Comparison of ENCODE assay signal across 9 cellular contexts in genomic region chr3:190883973-190884832, GRCh38. TPM values are rescaled to one million over a fixed set of nuclear protein-coding genes. Genes with fewer than 3 reads are reported as not detected.
DNase-seq lines count a peak whose midpoint lies in the region; ATAC-seq, FAIRE-seq and TF ChIP-seq lines count a peak whose summit lies in the region.
"Had no signal": no experiment of that assay in that cellular context is flagged by ENCODE, and none has a peak within 500 bp of the region (broad histone marks: within the 10 kb centered on the region; RNA-seq: fewer than 3 reads in every experiment).

No MANE protein-coding gene starts in this region.

- H3K4me3 Mint-ChIP-seq in T-helper 17 cell: no peak overlapping the region

- peak; percentile 73 for ATAC-seq in GM18519 (IDR thresholded peaks at IDR 0.05; ENCODE audit: low FRiP score, unreplicated experiment)
- ATAC-seq in HG03039 (IDR thresholded peaks at IDR 0.05; ENCODE audit: unreplicated experiment): peak; percentile 79
- ATAC-seq in T-helper 17 cell: no peak

- H3K36me3 Mint-ChIP-seq in T-helper 17 cell (ENCODE audit: low read depth): no peaks in the 10 kb centered on the region

- DNase-seq in COLO829 (ENCODE audit: low spot score) (peak; percentile 51), NCI-H2029 (lab: John Stamatoyannopoulos, UW) (peak; percentile 42), frontal cortex (ENCODE audit: low spot score in 2 of 2) (peak in 1 of 2 donors; percentile 22), putamen (ENCODE audit: low spot score) (peak; percentile 53), T-helper 17 cell (no peak)

- H3K27me3 Mint-ChIP-seq in T-helper 17 cell: no peaks in the 10 kb centered on the region

- peak; percentile 92 for TF ChIP-seq CTCF in VCaP (conservative IDR thresholded peaks at IDR 0.05)

- peak; percentile 19 for FAIRE-seq in frontal cortex (lab: Jason Lieb, UNC)

- H3K27ac ChIP-seq in VCaP: no peak overlapping the region

- no peak overlapping the region for H3K27ac Mint-ChIP-seq in T-helper 17 cell

- H3K9me3 ChIP-seq in T-helper 17 cell (ENCODE audit: control insufficient read depth, low read length, poor library complexity, severe bottlenecking): no peaks in the 10 kb centered on the region

- peaks cover 4% of the 10 kb centered on the region for H3K4me1 Mint-ChIP-seq in T-helper 17 cell

RNA-seq across cellular contexts. Expression of gene GMNC, which starts 21.7 kb away (rescaled TPM):
- total RNA-seq in frontal cortex: 0.41 TPM
- total RNA-seq in T-helper 17 cell: not detected
- total RNA-seq: activated CD8-positive, alpha-beta memory T cell treated with anti-CD3 and anti-CD28 coated beads for 36 hours had no signal

Comparison
In these comparisons a context has a peak if more than half of its experiments do, and no peak if none do; other contexts are left out.
1. DNase-seq: peak in COLO829 (single experiment), NCI-H2029 (single experiment) and putamen (single experiment); none in T-helper 17 cell (0 of 3).